Comparison of ENCODE assay signal across 8 cellular contexts in genomic region chr5:173616577-173617118, GRCh38. TPM values are rescaled to one million over a fixed set of nuclear protein-coding genes. Genes with fewer than 3 reads are reported as not detected.
DNase-seq lines count a peak whose midpoint lies in the region; ATAC-seq and TF ChIP-seq lines count a peak whose summit lies in the region.

BOD1 (minus strand) TSS chr5:173616650; CDS start chr5:173616436, 214 bp downstream.

- H3K36me3 ChIP-seq in HAP-1 (replicated peaks) (peaks cover 24% of the 10 kb centered on the region), MG63 (peaks cover 31% of the 10 kb centered on the region)

- no peaks in the 10 kb centered on the region for H3K36me3 Mint-ChIP-seq in natural killer cell

- H3K4me1 Mint-ChIP-seq in natural killer cell, result peaks cover 28 to 32% of the 10 kb centered on the region in 2 donors

- H3K27me3 ChIP-seq in HAP-1 (ENCODE audit: low read depth) (no peaks in the 10 kb centered on the region), MG63 (no peaks in the 10 kb centered on the region)

- ATAC-seq in natural killer cell, result peak; percentile 93 to 98 (median 93)

- in situ Hi-C loops in HAP-1 (cut with MboI; ENCODE audit: low sequenced_read_pairs), result no loop called here

- no peak for TF ChIP-seq CTCF in natural killer cell (IDR thresholded peaks at IDR 0.05)

- H3K4me3 ChIP-seq in HAP-1, result peak within 1 kb of the TSS; percentile 80
- H3K4me3 ChIP-seq in MG63, result peak within 1 kb of the TSS; percentile 95

- intact Hi-C loops in natural killer cell (cut with micrococcal nuclease), result loop anchor here (1.0 to 5.0 kb wide), 3 partner anchors 272 to 696 kb away; partner anchors contain the start of gene CPEB4

- H3K27ac Mint-ChIP-seq in natural killer cell, result peak within 1 kb of the TSS; percentile 88 to 93

- H3K4me1 ChIP-seq in HAP-1, result peaks cover 17% of the 10 kb centered on the region

- DNase-seq in ELF-1 (ENCODE audit: low read depth, low spot score) (peak; percentile 98), HAP-1 (ENCODE audit: low spot score in 2 of 2) (peak; percentile 95 to 97), MG63 (peak; percentile 100), SHP77 (lab: John Stamatoyannopoulos, UW) (peak; percentile 98 to 99), fibroblast of peridontal ligament (ENCODE audit: extremely low read depth) (peak; percentile 97), natural killer cell (peak; percentile 89)
- DNase-seq in activated effector memory CD4-positive, alpha-beta T cell treated with Interleukin-2 at 50 U/mL for 16 hours, result peak; percentile 93
- peak; percentile 87 to 95 (median 90) for DNase-seq in stimulated activated naive CD4-positive, alpha-beta T cell (lab: John Stamatoyannopoulos, UW)

- H3K4me3 Mint-ChIP-seq in natural killer cell, result peak within 1 kb of the TSS; percentile 84

- no peaks in the 10 kb centered on the region for H3K27me3 Mint-ChIP-seq in natural killer cell (ENCODE audit: low read depth in 2 of 2)

- H3K9me3 Mint-ChIP-seq in natural killer cell, result no peaks in the 10 kb centered on the region

- H3K9me3 ChIP-seq in HAP-1, result no peaks in the 10 kb centered on the region
- H3K9me3 ChIP-seq in MG63, result no peaks in the 10 kb centered on the region

RNA-seq across cellular contexts. Expression of gene BOD1, which starts in this region (rescaled TPM):
- total RNA-seq in MG63 (2014; rRNA removed; shearing (Covaris generic); ENCODE audit: low replicate concordance), result 158 and 173 TPM in 2 replicates
- total RNA-seq in natural killer cell, result 10 to 100 TPM; 11.0 to 19.9 (median 16.6) TPM

Comparison
In these comparisons a context has a peak if more than half of its experiments do, and no peak if none do; other contexts are left out.
1. Peak in every context shown above with its lines: DNase-seq, ATAC-seq and H3K4me3 ChIP-seq.